In the genomic region with DNA sequence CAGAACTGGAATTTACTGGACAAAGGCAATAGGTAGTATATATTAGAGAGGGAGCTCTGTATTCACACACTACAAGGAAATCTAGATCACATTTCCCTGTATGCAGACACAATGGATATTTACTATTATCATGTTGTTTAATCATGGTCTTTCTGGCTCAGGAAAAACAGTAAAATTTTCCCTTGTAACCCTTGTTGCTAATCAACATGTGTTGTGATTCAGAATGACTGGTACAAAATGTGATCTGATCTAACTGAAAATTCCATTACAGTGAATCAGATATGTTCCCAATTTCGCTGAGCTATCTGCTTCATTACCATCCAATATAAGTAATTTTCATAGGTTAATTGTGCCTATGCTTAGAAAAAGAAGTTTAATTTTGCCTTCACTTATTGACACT, we compare ENCODE assay signal across 17 cellular contexts.
DNase-seq lines count a peak whose midpoint lies in the region; ATAC-seq and TF ChIP-seq lines count a peak whose summit lies in the region.
"Had no signal": no experiment of that assay in that cellular context is flagged by ENCODE, and none has a peak within 500 bp of the region (broad histone marks: within the 10 kb centered on the region; RNA-seq: fewer than 3 reads in every experiment).

No MANE protein-coding gene starts in this region.

- TF ChIP-seq CTCF in AG09309 (IDR thresholded peaks at IDR 0.05; ENCODE audit: control insufficient read depth, insufficient read depth, low read depth, low read length, missing control alignments) = no peak
- TF ChIP-seq CTCF in cardiac fibroblast (IDR thresholded peaks at IDR 0.05; ENCODE audit: low read depth, low read length) = no peak
- no peak for TF ChIP-seq CTCF in lower lobe of right lung (IDR thresholded peaks at IDR 0.05)
- no peak for TF ChIP-seq CTCF in GM10248 (IDR thresholded peaks at IDR 0.05; ENCODE audit: control extremely low read depth, extremely low read depth, low read depth, missing control alignments)

- no peak overlapping the region for H3K4me3 Mint-ChIP-seq in activated naive CD4-positive, alpha-beta T cell treated with anti-CD3 and anti-CD28 coated beads, Interleukin-2, amount 10 ng/mL, durations not matched to agents 7 days and 5 days
- H3K4me3 Mint-ChIP-seq: activated CD4-positive, alpha-beta memory T cell treated with anti-CD3 and anti-CD28 coated beads for 36 hours; memory B cell had no signal

- no peaks in the 10 kb centered on the region for H3K4me1 Mint-ChIP-seq in activated naive CD4-positive, alpha-beta T cell treated with anti-CD3 and anti-CD28 coated beads, Interleukin-2, amount 10 ng/mL, durations not matched to agents 7 days and 5 days
- H3K4me1 Mint-ChIP-seq: memory B cell had no signal

- H3K9me3 ChIP-seq in lower lobe of right lung = no peaks in the 10 kb centered on the region
- H3K9me3 ChIP-seq: BLaER1 treated with 17β-estradiol and CSF1 and Interleukin-3, amounts not matched to agents 10 nM and 100 nM; colonic mucosa; pancreas; Peyer's patch had no signal

- no peak overlapping the region for H3K27ac Mint-ChIP-seq in activated naive CD4-positive, alpha-beta T cell treated with anti-CD3 and anti-CD28 coated beads, Interleukin-2, amount 10 ng/mL, durations not matched to agents 7 days and 5 days
- H3K27ac Mint-ChIP-seq: activated CD4-positive, alpha-beta memory T cell treated with anti-CD3 and anti-CD28 coated beads for 36 hours; memory B cell had no signal

- DNase-seq in AG09309 (ENCODE audit: low read depth) (peak; percentile 40), M059J (ENCODE audit: low read depth) (peak; percentile 32), cardiac fibroblast (ENCODE audit: low read depth in 2 of 2) (peak; percentile 65 to 67), lung microvascular endothelial cell (ENCODE audit: low read depth in 2 of 2) (peak; percentile 86 to 92), lower lobe of right lung (no peak), GM10248 (ENCODE audit: extremely low spot score) (no peak)
- DNase-seq in activated naive CD4-positive, alpha-beta T cell treated with anti-CD3 and anti-CD28 coated beads, Interleukin-2, amount 10 ng/mL, durations not matched to agents 7 days and 5 days = no peak
- DNase-seq: activated CD4-positive, alpha-beta memory T cell treated with anti-CD3 and anti-CD28 coated beads for 36 hours; activated gamma-delta T cell treated with Interleukin-2 at 50 U/mL for 16 hours; colonic mucosa; GF-D8; pancreas; Peyer's patch; T-helper 9 cell had no signal

- no peaks in the 10 kb centered on the region for H3K27me3 Mint-ChIP-seq in activated naive CD4-positive, alpha-beta T cell treated with anti-CD3 and anti-CD28 coated beads, Interleukin-2, amount 10 ng/mL, durations not matched to agents 7 days and 5 days
- H3K27me3 Mint-ChIP-seq: activated CD4-positive, alpha-beta memory T cell treated with anti-CD3 and anti-CD28 coated beads for 36 hours; memory B cell had no signal

- H3K4me3 ChIP-seq in AG09309 (ENCODE audit: control insufficient read depth, low read depth, low read length) (no peak overlapping the region), cardiac fibroblast (replicated peaks in 1 of 2; ENCODE audit: low read depth in 2 of 2, low read length in 2 of 2) (no peak overlapping the region), lower lobe of right lung (no peak overlapping the region)
- H3K4me3 ChIP-seq: BLaER1 treated with 17β-estradiol and CSF1 and Interleukin-3, amounts not matched to agents 10 nM and 100 nM; colonic mucosa; pancreas; Peyer's patch had no signal

- POLR2A ChIA-PET in GM10248 (lab: Yijun Ruan, JAX) = no interaction called here

- H3K27ac ChIP-seq in lower lobe of right lung = no peak overlapping the region
- H3K27ac ChIP-seq: BLaER1 treated with 17β-estradiol and CSF1 and Interleukin-3, amounts not matched to agents 10 nM and 100 nM; colonic mucosa; pancreas; Peyer's patch had no signal

- H3K27me3 ChIP-seq in lower lobe of right lung (ENCODE audit: low read depth) = no peaks in the 10 kb centered on the region
- H3K27me3 ChIP-seq: BLaER1 treated with 17β-estradiol and CSF1 and Interleukin-3, amounts not matched to agents 10 nM and 100 nM; colonic mucosa; pancreas; Peyer's patch had no signal

- H3K4me1 ChIP-seq in lower lobe of right lung = no peaks in the 10 kb centered on the region
- H3K4me1 ChIP-seq: colonic mucosa, pancreas, Peyer's patch had no signal

- CTCF ChIA-PET in activated naive CD4-positive, alpha-beta T cell treated with anti-CD3 and anti-CD28 coated beads, Interleukin-2, amount 10 ng/mL, durations not matched to agents 7 days and 5 days (lab: Charles Lee) = no interaction called here
- CTCF ChIA-PET in GM10248 (lab: Yijun Ruan, JAX) = interaction anchor here (1.1 kb wide), 1 partner anchor 9 kb away, joined by 3 read pairs; no protein-coding TSS in a partner anchor

- ATAC-seq in GM19397 (IDR thresholded peaks at IDR 0.05; ENCODE audit: unreplicated experiment) = no peak
- ATAC-seq in lower lobe of right lung = no peak
- ATAC-seq: pancreas had no signal

- H3K36me3 Mint-ChIP-seq in activated naive CD4-positive, alpha-beta T cell treated with anti-CD3 and anti-CD28 coated beads, Interleukin-2, amount 10 ng/mL, durations not matched to agents 7 days and 5 days = no peaks in the 10 kb centered on the region
- H3K36me3 Mint-ChIP-seq: activated CD4-positive, alpha-beta memory T cell treated with anti-CD3 and anti-CD28 coated beads for 36 hours; memory B cell had no signal

- no peaks in the 10 kb centered on the region for H3K36me3 ChIP-seq in lower lobe of right lung
- H3K36me3 ChIP-seq: BLaER1 treated with 17β-estradiol and CSF1 and Interleukin-3, amounts not matched to agents 10 nM and 100 nM; colonic mucosa; pancreas; Peyer's patch had no signal

- intact Hi-C loops in lower lobe of right lung (cut with DNase I) = no loop called here

- peaks cover 12% of the 10 kb centered on the region for H3K9me3 Mint-ChIP-seq in activated naive CD4-positive, alpha-beta T cell treated with anti-CD3 and anti-CD28 coated beads, Interleukin-2, amount 10 ng/mL, durations not matched to agents 7 days and 5 days

Comparison
In these comparisons a context has a peak if more than half of its experiments do, and no peak if none do; other contexts are left out.
1. DNase-seq: peak in AG09309 (single experiment), M059J (single experiment), cardiac fibroblast (2 of 2) and lung microvascular endothelial cell (2 of 2); none in lower lobe of right lung (single experiment), activated naive CD4-positive, alpha-beta T cell treated with anti-CD3 and anti-CD28 coated beads, Interleukin-2, amount 10 ng/mL, durations not matched to agents 7 days and 5 days (single experiment) and GM10248 (single experiment).